Comparison of ENCODE assay signal across 1 cellular context in genomic region chr6:31659649-31660223, GRCh38.
TF ChIP-seq lines count a peak whose summit lies in the region.

No MANE protein-coding gene starts in this region.

TF ChIP-seq in H1, 55 proteins besides CTCF, POLR2A, EP300 and RAD21:
- TF ChIP-seq SIN3A (conservative IDR thresholded peaks at IDR 0.05 in 1 of 2, IDR thresholded peaks at IDR 0.05 in 1 of 2; ENCODE audit: low read depth in 1 of 2, low read length in 2 of 2) (peak; percentile 71; a peak in 1 of 4 replicates), POU5F1 (IDR thresholded peaks at IDR 0.05; ENCODE audit: low read depth, low read length) (no peak)
